Comparison of ENCODE assay signal across 18 cellular contexts in the genomic region with DNA sequence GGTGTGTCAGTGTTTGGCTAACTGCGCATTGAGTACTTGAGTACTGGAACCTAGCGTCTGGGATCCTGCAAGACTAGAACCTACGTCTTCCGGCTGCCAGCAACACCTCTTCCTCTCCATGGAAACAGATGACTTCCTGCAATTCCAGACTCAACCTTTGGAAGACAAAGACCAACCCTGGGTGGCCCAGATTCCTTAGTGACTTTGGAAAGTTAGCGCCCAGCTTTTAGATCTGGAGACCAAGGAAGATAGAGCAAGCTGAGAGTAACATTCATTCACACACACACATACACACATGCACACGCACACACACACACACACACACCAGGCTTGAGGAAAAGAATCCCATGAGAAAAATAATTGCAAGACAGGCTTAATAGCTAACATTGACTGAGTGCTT.
DNase-seq lines count a peak whose midpoint lies in the region; ATAC-seq, FAIRE-seq and TF ChIP-seq lines count a peak whose summit lies in the region.
"Had no signal": no experiment of that assay in that cellular context is flagged by ENCODE, and none has a peak within 500 bp of the region (broad histone marks: within the 10 kb centered on the region; RNA-seq: fewer than 3 reads in every experiment).

No MANE protein-coding gene starts in this region.

- peak overlapping the region; percentile 9 for H3K27ac Mint-ChIP-seq in astrocyte (ENCODE audit: unreplicated experiment)

- H3K4me3 Mint-ChIP-seq in astrocyte (ENCODE audit: unreplicated experiment) = no peak overlapping the region

- peaks cover 37% of the 10 kb centered on the region for H3K4me1 Mint-ChIP-seq in astrocyte (ENCODE audit: low read depth, unreplicated experiment)

- no peaks in the 10 kb centered on the region for H3K9me3 Mint-ChIP-seq in astrocyte (ENCODE audit: unreplicated experiment)

- H3F3A ChIP-seq in neural cell (ENCODE audit: insufficient read depth, low read length, poor library complexity, severe bottlenecking) = no peaks in the 10 kb centered on the region

- H3K79me2 ChIP-seq in astrocyte (ENCODE audit: insufficient read depth, low read length) (no peaks in the 10 kb centered on the region), neural cell (replicated peaks; ENCODE audit: insufficient read depth, low read length) (no peaks in the 10 kb centered on the region)

- H3K9me3 ChIP-seq in astrocyte (ENCODE audit: insufficient read depth, low read depth, low read length) (no peaks in the 10 kb centered on the region), neural cell (ENCODE audit: low read length) (no peaks in the 10 kb centered on the region)
- H3K9me3 ChIP-seq: Peyer's patch had no signal

- no peak for ATAC-seq in HG02588 (IDR thresholded peaks at IDR 0.05; ENCODE audit: unreplicated experiment)
- ATAC-seq: A549, HCT116 had no signal

- H3K27me3 ChIP-seq in H7 (ENCODE audit: control insufficient read depth, insufficient read depth, low read length) (no peaks in the 10 kb centered on the region), astrocyte (ENCODE audit: insufficient read depth, low read length) (no peaks in the 10 kb centered on the region), neural cell (ENCODE audit: insufficient read depth, low read depth, low read length) (no peaks in the 10 kb centered on the region)
- H3K27me3 ChIP-seq: Peyer's patch had no signal

- TF ChIP-seq CTCF in astrocyte (IDR thresholded peaks at IDR 0.05; ENCODE audit: insufficient read depth, low read depth, low read length) (no peak), neural cell (IDR thresholded peaks at IDR 0.05; ENCODE audit: poor library complexity, severe bottlenecking) (no peak)

- H2AFZ ChIP-seq in astrocyte (ENCODE audit: low read depth, low read length) (no peak overlapping the region), neural cell (ENCODE audit: low read depth, low read length) (no peak overlapping the region)

- peaks cover 12% of the 10 kb centered on the region for H3K27me3 Mint-ChIP-seq in astrocyte (ENCODE audit: low read depth, unreplicated experiment)

- no peaks in the 10 kb centered on the region for H3K9me2 ChIP-seq in neural cell (ENCODE audit: insufficient read depth, low read length)

- H3K4me3 ChIP-seq in H7 (ENCODE audit: insufficient read depth, low read depth, low read length) (no peak overlapping the region), astrocyte (ENCODE audit: insufficient read depth, low read depth, low read length) (no peak overlapping the region), neural cell (ENCODE audit: low read length) (no peak overlapping the region)
- H3K4me3 ChIP-seq: A549, Peyer's patch had no signal

- no peak for FAIRE-seq in astrocyte (lab: Jason Lieb, UNC)

- TF ChIP-seq RAD21 in neural cell (conservative IDR thresholded peaks at IDR 0.05) = no peak

- H3K4me2 ChIP-seq in astrocyte (ENCODE audit: low read length) (no peak overlapping the region), neural cell (ENCODE audit: low read length) (no peak overlapping the region)
- H3K4me2 ChIP-seq: A549 had no signal

- H4K20me1 ChIP-seq in astrocyte (ENCODE audit: insufficient read depth, low read length) = no peaks in the 10 kb centered on the region
- no peaks in the 10 kb centered on the region for H4K20me1 ChIP-seq in neural cell (ENCODE audit: insufficient read depth)

- TF ChIP-seq EP300 in neural cell (conservative IDR thresholded peaks at IDR 0.05; ENCODE audit: poor library complexity, severe bottlenecking) = peak; percentile 20

- H3K36me3 ChIP-seq in H7 (replicated peaks; ENCODE audit: control insufficient read depth, insufficient read depth, low read length) (no peaks in the 10 kb centered on the region), astrocyte (ENCODE audit: insufficient read depth, low read length) (no peaks in the 10 kb centered on the region), neural cell (ENCODE audit: insufficient read depth, low read length) (no peaks in the 10 kb centered on the region)
- H3K36me3 ChIP-seq: Peyer's patch had no signal

- peak; percentile 58 for DNase-seq in H7
- peak; percentile 38 for DNase-seq in astrocyte (ENCODE audit: low read depth)
- DNase-seq in iPS DF 4.7 (ENCODE audit: extremely low read depth, low spot score) = peak; percentile 81
- DNase-seq in NCI-H1092 treated with DMSO at 0.1 percent for 48 hours (lab: John Stamatoyannopoulos, UW) = no peak
- no peak for DNase-seq in amygdala (lab: John Stamatoyannopoulos, UW)
- no peak for DNase-seq in activated CD4-positive, alpha-beta T cell treated with anti-CD3 and anti-CD28 coated beads, Interleukin-2, amount 50 U/mL, for 4 hours
- DNase-seq: COR-L47, NCI-H1105 treated with DMSO at 0.1 percent for 48 hours, NCI-H187, NCI-H446, NCI-H748 treated with DMSO at 0.1 percent for 48 hours, Peyer's patch, Right ventricle myocardium superior had no signal

- no peak overlapping the region for H3K9ac ChIP-seq in astrocyte (ENCODE audit: low read length)
- no peak overlapping the region for H3K9ac ChIP-seq in neural cell (ENCODE audit: low read length)

- H3K36me3 Mint-ChIP-seq in astrocyte (ENCODE audit: low read depth, unreplicated experiment) = peaks cover 2% of the 10 kb centered on the region

- H3K4me1 ChIP-seq in astrocyte (ENCODE audit: insufficient read depth, low read length) = peaks cover 20% of the 10 kb centered on the region
- H3K4me1 ChIP-seq: A549, Peyer's patch had no signal

- H3K27ac ChIP-seq in astrocyte (ENCODE audit: low read depth, low read length) = no peak overlapping the region
- H3K27ac ChIP-seq in neural cell (ENCODE audit: low read length) = no peak overlapping the region
- H3K27ac ChIP-seq: A549, C4-2B, Peyer's patch had no signal

TF ChIP-seq in neural cell, 6 proteins besides CTCF, POLR2A, EP300 and RAD21:
- no peak for TF ChIP-seq POLR2AphosphoS5 (IDR thresholded peaks at IDR 0.05)
- TF ChIP-seq, protein P1, sequence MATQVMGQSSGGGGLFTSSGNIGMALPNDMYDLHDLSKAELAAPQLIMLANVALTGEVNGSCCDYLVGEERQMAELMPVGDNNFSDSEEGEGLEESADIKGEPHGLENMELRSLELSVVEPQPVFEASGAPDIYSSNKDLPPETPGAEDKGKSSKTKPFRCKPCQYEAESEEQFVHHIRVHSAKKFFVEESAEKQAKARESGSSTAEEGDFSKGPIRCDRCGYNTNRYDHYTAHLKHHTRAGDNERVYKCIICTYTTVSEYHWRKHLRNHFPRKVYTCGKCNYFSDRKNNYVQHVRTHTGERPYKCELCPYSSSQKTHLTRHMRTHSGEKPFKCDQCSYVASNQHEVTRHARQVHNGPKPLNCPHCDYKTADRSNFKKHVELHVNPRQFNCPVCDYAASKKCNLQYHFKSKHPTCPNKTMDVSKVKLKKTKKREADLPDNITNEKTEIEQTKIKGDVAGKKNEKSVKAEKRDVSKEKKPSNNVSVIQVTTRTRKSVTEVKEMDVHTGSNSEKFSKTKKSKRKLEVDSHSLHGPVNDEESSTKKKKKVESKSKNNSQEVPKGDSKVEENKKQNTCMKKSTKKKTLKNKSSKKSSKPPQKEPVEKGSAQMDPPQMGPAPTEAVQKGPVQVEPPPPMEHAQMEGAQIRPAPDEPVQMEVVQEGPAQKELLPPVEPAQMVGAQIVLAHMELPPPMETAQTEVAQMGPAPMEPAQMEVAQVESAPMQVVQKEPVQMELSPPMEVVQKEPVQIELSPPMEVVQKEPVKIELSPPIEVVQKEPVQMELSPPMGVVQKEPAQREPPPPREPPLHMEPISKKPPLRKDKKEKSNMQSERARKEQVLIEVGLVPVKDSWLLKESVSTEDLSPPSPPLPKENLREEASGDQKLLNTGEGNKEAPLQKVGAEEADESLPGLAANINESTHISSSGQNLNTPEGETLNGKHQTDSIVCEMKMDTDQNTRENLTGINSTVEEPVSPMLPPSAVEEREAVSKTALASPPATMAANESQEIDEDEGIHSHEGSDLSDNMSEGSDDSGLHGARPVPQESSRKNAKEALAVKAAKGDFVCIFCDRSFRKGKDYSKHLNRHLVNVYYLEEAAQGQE (IDR thresholded peaks at IDR 0.05; ENCODE audit: borderline replicate concordance) = peak; percentile 27
TF ChIP-seq in neural cell: peak in this region for 1.

Comparison
In these comparisons a context has a peak if more than half of its experiments do, and no peak if none do; other contexts are left out.
1. DNase-seq: peak in H7 (single experiment), astrocyte (single experiment) and iPS DF 4.7 (single experiment); none in NCI-H1092 treated with DMSO at 0.1 percent for 48 hours (single experiment), amygdala (0 of 56) and activated CD4-positive, alpha-beta T cell treated with anti-CD3 and anti-CD28 coated beads, Interleukin-2, amount 50 U/mL, for 4 hours (0 of 2).